13 cellular contexts compared by ENCODE assay signal in the genomic region with DNA sequence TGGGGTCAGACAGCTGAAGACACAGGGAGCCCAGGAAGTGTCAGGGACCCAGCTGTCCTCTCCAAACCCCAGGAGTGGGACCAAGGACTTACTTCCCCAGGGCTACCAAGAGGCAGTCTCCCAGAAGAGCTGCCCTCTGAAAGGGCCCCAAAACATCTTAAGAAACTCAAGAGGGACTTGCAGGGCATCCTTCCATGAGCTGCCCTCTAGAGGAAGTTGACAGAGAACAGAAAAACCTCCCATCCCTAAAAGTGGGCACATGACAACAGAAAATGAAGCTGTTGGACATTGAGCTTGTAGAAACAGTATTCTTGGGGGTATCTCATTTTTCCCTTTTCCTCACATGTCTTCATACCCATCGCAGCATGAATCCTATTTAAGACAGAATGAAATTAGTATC. TPM values are rescaled to one million over a fixed set of nuclear protein-coding genes. Genes with fewer than 3 reads are reported as not detected.
A peak's percentile ranks its signal among the peaks of the same experiment; 100 is the strongest.
DNase-seq lines count a peak whose midpoint lies in the region; FAIRE-seq and TF ChIP-seq lines count a peak whose summit lies in the region.
"Had no signal": no experiment of that assay in that cellular context is flagged by ENCODE, and none has a peak within 500 bp of the region (broad histone marks: within the 10 kb centered on the region; RNA-seq: fewer than 3 reads in every experiment).

No MANE protein-coding gene starts in this region.

- no peaks in the 10 kb centered on the region for H3K9me1 ChIP-seq in keratinocyte (ENCODE audit: control insufficient read depth, extremely low read depth, insufficient read depth, low read length)

- no peaks in the 10 kb centered on the region for H3K9me3 ChIP-seq in keratinocyte (ENCODE audit: control insufficient read depth, low read depth, low read length)
- H3K9me3 ChIP-seq: gastroesophageal sphincter had no signal

- H3K4me1 Mint-ChIP-seq in activated naive CD4-positive, alpha-beta T cell treated with anti-CD3 and anti-CD28 coated beads for 36 hours (ENCODE audit: low read depth) = no peaks in the 10 kb centered on the region

- no peaks in the 10 kb centered on the region for H3K36me3 Mint-ChIP-seq in activated naive CD4-positive, alpha-beta T cell treated with anti-CD3 and anti-CD28 coated beads for 36 hours (ENCODE audit: low read depth)

- DNase-seq in D341Med (ENCODE audit: low spot score) (peak; percentile 38), HCEC 1CT (peak; percentile 10), SW480 (ENCODE audit: low spot score) (peak; percentile 6), keratinocyte (ENCODE audit: low read depth, low spot score) (no peak), germinal center (ENCODE audit: low spot score) (no peak), posterior vena cava (ENCODE audit: low spot score) (no peak)
- DNase-seq in activated naive CD4-positive, alpha-beta T cell treated with anti-CD3 and anti-CD28 coated beads for 36 hours = no peak
- DNase-seq in activated CD8-positive, alpha-beta memory T cell treated with anti-CD3 and anti-CD28 coated beads, Interleukin-2, amount 50 U/mL, for 48 hours = no peak
- DNase-seq: activated CD4-positive, alpha-beta T cell treated with anti-CD3 and anti-CD28 coated beads for 1 hour; DMS79 treated with DMSO at 0.1 percent for 48 hours; NCI-H1417 had no signal

- dilution Hi-C loops in keratinocyte (cut with MboI; ENCODE audit: extremely low pct_ligation_motif_present, low sequenced_read_pairs) = no loop called here

- no peaks in the 10 kb centered on the region for H3K36me3 ChIP-seq in keratinocyte (ENCODE audit: control insufficient read depth in 2 of 2, extremely low read depth in 1 of 2, insufficient read depth in 2 of 2, low read length in 2 of 2)
- H3K36me3 ChIP-seq: gastroesophageal sphincter had no signal

- no peak overlapping the region for H3K27ac Mint-ChIP-seq in activated naive CD4-positive, alpha-beta T cell treated with anti-CD3 and anti-CD28 coated beads for 36 hours

- peak; percentile 28 to 51 (median 36) for TF ChIP-seq CTCF in keratinocyte (optimal IDR thresholded peaks at IDR 0.05 in 1 of 3, IDR thresholded peaks at IDR 0.05 in 1 of 3, conservative IDR thresholded peaks at IDR 0.05 in 1 of 3; ENCODE audit: extremely low read depth in 1 of 3, insufficient read depth in 2 of 3, low read length in 3 of 3)

- H3K9me3 Mint-ChIP-seq in activated naive CD4-positive, alpha-beta T cell treated with anti-CD3 and anti-CD28 coated beads for 36 hours = no peaks in the 10 kb centered on the region

- H3K27me3 ChIP-seq in keratinocyte (ENCODE audit: control insufficient read depth, extremely low read depth, insufficient read depth, low read length) = peaks cover 3% of the 10 kb centered on the region
- H3K27me3 ChIP-seq: gastroesophageal sphincter had no signal

- no peak overlapping the region for H3K27ac ChIP-seq in keratinocyte (ENCODE audit: control insufficient read depth, insufficient read depth, low read length)
- H3K27ac ChIP-seq: gastroesophageal sphincter had no signal

- no peaks in the 10 kb centered on the region for H3K79me2 ChIP-seq in keratinocyte (ENCODE audit: control insufficient read depth, insufficient read depth, low read length)

- H3K4me3 ChIP-seq in keratinocyte (ENCODE audit: control insufficient read depth in 2 of 3, extremely low read depth in 1 of 3, insufficient read depth in 2 of 3, low read depth in 1 of 3, low read length in 3 of 3) = no peak overlapping the region
- H3K4me3 ChIP-seq: gastroesophageal sphincter had no signal

- no peak overlapping the region for H2AFZ ChIP-seq in keratinocyte (ENCODE audit: control insufficient read depth, low read length)

- no peak overlapping the region for H3K9ac ChIP-seq in keratinocyte (ENCODE audit: control insufficient read depth, extremely low read depth, insufficient read depth, low read length)

- no peak for FAIRE-seq in keratinocyte (lab: Jason Lieb, UNC)
- FAIRE-seq: colon had no signal

- H3K4me3 Mint-ChIP-seq in activated naive CD4-positive, alpha-beta T cell treated with anti-CD3 and anti-CD28 coated beads for 36 hours = no peak overlapping the region

- H3K27me3 Mint-ChIP-seq in activated naive CD4-positive, alpha-beta T cell treated with anti-CD3 and anti-CD28 coated beads for 36 hours (ENCODE audit: low read depth) = peaks cover 5% of the 10 kb centered on the region

- intact Hi-C loops in activated naive CD4-positive, alpha-beta T cell treated with anti-CD3 and anti-CD28 coated beads for 36 hours (cut with micrococcal nuclease) = no loop called here
- intact Hi-C loops in posterior vena cava (cut with DNase I) = no loop called here

- H4K20me1 ChIP-seq in keratinocyte (ENCODE audit: control insufficient read depth, extremely low read depth, insufficient read depth, low read length) = no peaks in the 10 kb centered on the region

- no peaks in the 10 kb centered on the region for H3K4me1 ChIP-seq in keratinocyte (ENCODE audit: control insufficient read depth, extremely low read depth, insufficient read depth, low read length)

- no peak overlapping the region for H3K4me2 ChIP-seq in keratinocyte (ENCODE audit: control insufficient read depth, extremely low read depth, insufficient read depth, low read depth, low read length)

- CTCF ChIA-PET in activated naive CD4-positive, alpha-beta T cell treated with anti-CD3 and anti-CD28 coated beads for 36 hours (lab: Charles Lee) = interaction anchor here (0.6 to 1.3 kb wide), 2 partner anchors 65 to 260 kb away, joined by 3 to 4 read pairs; no protein-coding TSS in a partner anchor

RNA-seq across cellular contexts. Expression of gene MECOM, which starts 58.9 kb away (rescaled TPM):
- polyA plus RNA-seq in keratinocyte = 5.2 to 11.9 TPM (median 7.1 TPM) in 3 replicates
- polyA plus RNA-seq in keratinocyte (2011; ENCODE audit: low read depth) = 0.44 TPM
- 3.7 and 5.2 TPM in 2 replicates for polyA plus RNA-seq in keratinocyte (2011; cell fraction: cytosol; rRNA removed)
- 7.5 and 8.6 TPM in 2 replicates for polyA plus RNA-seq in keratinocyte (2011; cell fraction: nucleus; rRNA removed)
- polyA plus RNA-seq in keratinocyte (2012; ENCODE audit: low replicate concordance) = 0.90 and 7.8 TPM in 2 replicates
- 11.1 to 19.9 TPM (median 15.2 TPM) in 3 replicates for polyA minus RNA-seq in keratinocyte
- 6.7 TPM for polyA minus RNA-seq in keratinocyte (2011; cell fraction: cytosol; rRNA and poly(A)+ RNA removed)
- polyA minus RNA-seq in keratinocyte (2011; cell fraction: nucleus; rRNA and poly(A)+ RNA removed) = 14.5 and 19.9 TPM in 2 replicates
- not detected for total RNA-seq in activated naive CD4-positive, alpha-beta T cell treated with anti-CD3 and anti-CD28 coated beads for 36 hours
- total RNA-seq in posterior vena cava = 10 to 100 TPM; 18.3 to 26.6 TPM

Comparison
In these comparisons a context has a peak if more than half of its experiments do, and no peak if none do; other contexts are left out.
1. DNase-seq: peak in D341Med (single experiment), HCEC 1CT (single experiment) and SW480 (single experiment); none in keratinocyte (single experiment), germinal center (single experiment), activated naive CD4-positive, alpha-beta T cell treated with anti-CD3 and anti-CD28 coated beads for 36 hours (single experiment), activated CD8-positive, alpha-beta memory T cell treated with anti-CD3 and anti-CD28 coated beads, Interleukin-2, amount 50 U/mL, for 48 hours (single experiment) and posterior vena cava (single experiment).
2. RNA of gene MECOM, which starts 58.9 kb away (total RNA-seq): 18.3 to 26.6 TPM in posterior vena cava; not detected in activated naive CD4-positive, alpha-beta T cell treated with anti-CD3 and anti-CD28 coated beads for 36 hours; every median in the first group is over 10 times any median in the second.